Comparison of ENCODE assay signal across 8 cellular contexts in genomic region chr1:224357626-224358124, GRCh38. TPM values are rescaled to one million over a fixed set of nuclear protein-coding genes. Genes with fewer than 3 reads are reported as not detected.
DNase-seq lines count a peak whose midpoint lies in the region; ATAC-seq, FAIRE-seq and TF ChIP-seq lines count a peak whose summit lies in the region.

No MANE protein-coding gene starts in this region.

- peaks cover 59% of the 10 kb centered on the region for H3K79me2 ChIP-seq in Karpas-422 (ENCODE audit: low read length)
- peaks cover 51% of the 10 kb centered on the region for H3K79me2 ChIP-seq in astrocyte (ENCODE audit: insufficient read depth, low read length)

- H3K4me2 ChIP-seq in Karpas-422 (ENCODE audit: low read depth, low read length, poor library complexity, severe bottlenecking) = peak overlapping the region; percentile 94
- peak overlapping the region; percentile 89 for H3K4me2 ChIP-seq in astrocyte (ENCODE audit: low read length)

- intact Hi-C loops in right lobe of liver (cut with DNase I) = no loop called here

- H3K27ac ChIP-seq in CD4-positive, CD25-positive, alpha-beta regulatory T cell (ENCODE audit: insufficient read depth, low read length, poor library complexity, severe bottlenecking) = no peak overlapping the region
- H3K27ac ChIP-seq in Karpas-422 (ENCODE audit: low read length) (0 out of 2 replicates have a peak overlapping the region, but pooled peaks have one; percentile 2), astrocyte (ENCODE audit: low read depth, low read length) (peak overlapping the region; percentile 27), right lobe of liver (peak overlapping the region in 2 of 3 donors; percentile 65 to 79), urinary bladder (ENCODE audit: low read depth) (peak overlapping the region; percentile 78)

- FAIRE-seq in astrocyte (lab: Jason Lieb, UNC) = no peak

- H3K9me2 ChIP-seq in Karpas-422 (replicated peaks; ENCODE audit: insufficient read depth, low read length) = no peaks in the 10 kb centered on the region

- peaks cover 8% of the 10 kb centered on the region for H3K36me3 Mint-ChIP-seq in CD4-positive, CD25-positive, alpha-beta regulatory T cell
- no peaks in the 10 kb centered on the region for H3K36me3 Mint-ChIP-seq in astrocyte (ENCODE audit: low read depth, unreplicated experiment)

- H3K9me3 ChIP-seq in CD4-positive, CD25-positive, alpha-beta regulatory T cell (ENCODE audit: control insufficient read depth in 2 of 2, low read length in 2 of 2) = no peaks in the 10 kb centered on the region
- no peaks in the 10 kb centered on the region for H3K9me3 ChIP-seq in Karpas-422 (ENCODE audit: low read length)
- H3K9me3 ChIP-seq in astrocyte (ENCODE audit: insufficient read depth, low read depth, low read length) = no peaks in the 10 kb centered on the region
- no peaks in the 10 kb centered on the region for H3K9me3 ChIP-seq in right lobe of liver

- 21% methylated on average over 9 of the region's 9 CpGs for WGBS in right lobe of liver (ENCODE audit: insufficient coverage, low coverage, low lambda C conversion rate, missing lambda C conversion rate)
- 26% methylated on average over 9 of the region's 9 CpGs for WGBS in urinary bladder

- no peak for ATAC-seq in CD4-positive, CD25-positive, alpha-beta regulatory T cell (ENCODE audit: low read depth in 2 of 2)
- ATAC-seq in right lobe of liver = peak in 3 of 4 donors; percentile 29 to 41 (median 32)
- no peak for ATAC-seq in HG03469 (IDR thresholded peaks at IDR 0.05; ENCODE audit: unreplicated experiment)
- ATAC-seq in GM18873 (IDR thresholded peaks at IDR 0.05; ENCODE audit: low FRiP score, unreplicated experiment) = no peak
- ATAC-seq in GM19455 (IDR thresholded peaks at IDR 0.05; ENCODE audit: unreplicated experiment) = no peak

- H3K4me1 ChIP-seq in CD4-positive, CD25-positive, alpha-beta regulatory T cell (ENCODE audit: control insufficient read depth, insufficient read depth, low read length, poor library complexity, severe bottlenecking) = peaks cover 37% of the 10 kb centered on the region
- H3K4me1 ChIP-seq in Karpas-422 (ENCODE audit: low read length) (peaks cover 18% of the 10 kb centered on the region), astrocyte (ENCODE audit: insufficient read depth, low read length) (peaks cover 8% of the 10 kb centered on the region), right lobe of liver (peaks cover 0 to 10% (median 3%) of the 10 kb centered on the region in 4 donors), urinary bladder (ENCODE audit: insufficient read depth) (no peaks in the 10 kb centered on the region)

- peak overlapping the region; percentile 93 for H3K9ac ChIP-seq in Karpas-422 (ENCODE audit: low read length)
- H3K9ac ChIP-seq in astrocyte (ENCODE audit: low read length) = peak overlapping the region; percentile 80

- H3K9me3 Mint-ChIP-seq in CD4-positive, CD25-positive, alpha-beta regulatory T cell = peaks cover 0 to 1% (median 0%) of the 10 kb centered on the region in 7 donors
- no peaks in the 10 kb centered on the region for H3K9me3 Mint-ChIP-seq in astrocyte (ENCODE audit: unreplicated experiment)

- H4K20me1 ChIP-seq in Karpas-422 (ENCODE audit: insufficient read depth, low read depth, low read length) = no peaks in the 10 kb centered on the region
- peaks cover 25% of the 10 kb centered on the region for H4K20me1 ChIP-seq in astrocyte (ENCODE audit: insufficient read depth, low read length)

- 0 out of 2 replicates have a peak overlapping the region, but pooled peaks have one; percentile 0 for H2AFZ ChIP-seq in Karpas-422 (ENCODE audit: low read length)
- H2AFZ ChIP-seq in astrocyte (ENCODE audit: low read depth, low read length) = peak overlapping the region; percentile 85

- H3K27me3 ChIP-seq in CD4-positive, CD25-positive, alpha-beta regulatory T cell (ENCODE audit: control insufficient read depth, insufficient read depth, low read length) = no peaks in the 10 kb centered on the region
- H3K27me3 ChIP-seq in Karpas-422 (ENCODE audit: low read length) (no peaks in the 10 kb centered on the region), astrocyte (ENCODE audit: insufficient read depth, low read length) (no peaks in the 10 kb centered on the region), right lobe of liver (no peaks in the 10 kb centered on the region)

- peak overlapping the region; percentile 90 to 93 (median 92) for H3K4me3 Mint-ChIP-seq in CD4-positive, CD25-positive, alpha-beta regulatory T cell
- peak overlapping the region; percentile 94 for H3K4me3 Mint-ChIP-seq in astrocyte (ENCODE audit: unreplicated experiment)

- TF ChIP-seq POLR2A in right lobe of liver (IDR thresholded peaks at IDR 0.05) = peak; percentile 9

- peak overlapping the region; percentile 73 for H3K4me3 ChIP-seq in CD4-positive, CD25-positive, alpha-beta regulatory T cell (ENCODE audit: low read depth, low read length)
- H3K4me3 ChIP-seq in Karpas-422 (ENCODE audit: low read length) = peak overlapping the region; percentile 79
- peak overlapping the region; percentile 84 for H3K4me3 ChIP-seq in astrocyte (ENCODE audit: insufficient read depth, low read depth, low read length)
- peak overlapping the region; percentile 87 to 97 (median 93) for H3K4me3 ChIP-seq in right lobe of liver
- H3K4me3 ChIP-seq in urinary bladder (ENCODE audit: low read depth, low read length) = peak overlapping the region; percentile 72

- no peak for TF ChIP-seq CTCF in astrocyte (IDR thresholded peaks at IDR 0.05; ENCODE audit: insufficient read depth, low read depth, low read length)
- peak in 1 of 4 donors; percentile 26 for TF ChIP-seq CTCF in right lobe of liver (IDR thresholded peaks at IDR 0.05)

- peaks cover 26 to 51% (median 38%) of the 10 kb centered on the region in 4 donors for H3K4me1 Mint-ChIP-seq in CD4-positive, CD25-positive, alpha-beta regulatory T cell
- peaks cover 16% of the 10 kb centered on the region for H3K4me1 Mint-ChIP-seq in astrocyte (ENCODE audit: low read depth, unreplicated experiment)

- no peaks in the 10 kb centered on the region for H3K27me3 Mint-ChIP-seq in CD4-positive, CD25-positive, alpha-beta regulatory T cell
- H3K27me3 Mint-ChIP-seq in astrocyte (ENCODE audit: low read depth, unreplicated experiment) = no peaks in the 10 kb centered on the region

- DNase-seq in CD4-positive, CD25-positive, alpha-beta regulatory T cell = no peak
- DNase-seq in Karpas-422 = peak; percentile 63
- peak; percentile 19 for DNase-seq in astrocyte (ENCODE audit: low read depth)
- DNase-seq in right lobe of liver = no peak

- H3K36me3 ChIP-seq in CD4-positive, CD25-positive, alpha-beta regulatory T cell (ENCODE audit: control insufficient read depth, insufficient read depth, low read length) = peaks cover 4% of the 10 kb centered on the region
- H3K36me3 ChIP-seq in Karpas-422 (ENCODE audit: insufficient read depth, low read length) (peaks cover 8% of the 10 kb centered on the region; the same call in 1 of the 2 replicates), astrocyte (ENCODE audit: insufficient read depth, low read length) (no peaks in the 10 kb centered on the region), right lobe of liver (no peaks in the 10 kb centered on the region), urinary bladder (ENCODE audit: insufficient read depth) (no peaks in the 10 kb centered on the region)

- H3K27ac Mint-ChIP-seq in CD4-positive, CD25-positive, alpha-beta regulatory T cell = peak overlapping the region; percentile 57 to 90 (median 82)
- H3K27ac Mint-ChIP-seq in astrocyte (ENCODE audit: unreplicated experiment) = peak overlapping the region; percentile 88

RNA-seq across cellular contexts. Expression of gene CNIH4, which starts 1.0 kb away (rescaled TPM):
- 20.5 TPM for total RNA-seq in CD4-positive, CD25-positive, alpha-beta regulatory T cell
- polyA plus RNA-seq in CD4-positive, CD25-positive, alpha-beta regulatory T cell = 10 to 100 TPM; 31.3 to 44.1 (median 40.6) TPM
- total RNA-seq in Karpas-422 (2014; rRNA removed; shearing (Covaris generic); ENCODE audit: low replicate concordance) = 23.9 and 49.1 TPM in 2 replicates
- total RNA-seq in astrocyte = 65.8 and 68.0 TPM in 2 replicates
- 10 to 100 TPM in 5 of 6 experiments, 1 to 10 TPM in 1; 9.9 to 22.1 (median 18.1) TPM for total RNA-seq in right lobe of liver
- total RNA-seq in urinary bladder = 56.4 TPM
- 59.1 TPM for polyA plus RNA-seq in urinary bladder

RNA-seq across cellular contexts. Expression of gene NVL, which starts 27.7 kb away (rescaled TPM):
- total RNA-seq in CD4-positive, CD25-positive, alpha-beta regulatory T cell = 40.2 TPM
- 10 to 100 TPM in 3 of 4 donors, 1 to 10 TPM in 1; 9.0 to 17.0 (median 14.3) TPM for polyA plus RNA-seq in CD4-positive, CD25-positive, alpha-beta regulatory T cell
- total RNA-seq in Karpas-422 (2014; rRNA removed; shearing (Covaris generic); ENCODE audit: low replicate concordance) = 27.1 and 32.0 TPM in 2 replicates
- 30.6 and 36.2 TPM in 2 replicates for total RNA-seq in astrocyte
- total RNA-seq in right lobe of liver = 1 to 10 TPM; 4.5 to 8.9 (median 6.8) TPM
- total RNA-seq in urinary bladder = 54.0 TPM
- polyA plus RNA-seq in urinary bladder = 14.8 TPM

Comparison
In these comparisons a context has a peak if more than half of its experiments do, and no peak if none do; other contexts are left out.
1. ATAC-seq: peak in right lobe of liver (3 of 4); none in CD4-positive, CD25-positive, alpha-beta regulatory T cell (0 of 2), HG03469 (single experiment), GM18873 (single experiment) and GM19455 (single experiment).
2. DNase-seq: peak in Karpas-422 (single experiment) and astrocyte (single experiment); none in CD4-positive, CD25-positive, alpha-beta regulatory T cell (0 of 3) and right lobe of liver (0 of 3).
3. Peak in every context shown above with its lines, with median percentiles within 50 percentile points of each other: H3K4me3 ChIP-seq.